ENCODE assay signal across 21 cellular contexts in the genomic region with DNA sequence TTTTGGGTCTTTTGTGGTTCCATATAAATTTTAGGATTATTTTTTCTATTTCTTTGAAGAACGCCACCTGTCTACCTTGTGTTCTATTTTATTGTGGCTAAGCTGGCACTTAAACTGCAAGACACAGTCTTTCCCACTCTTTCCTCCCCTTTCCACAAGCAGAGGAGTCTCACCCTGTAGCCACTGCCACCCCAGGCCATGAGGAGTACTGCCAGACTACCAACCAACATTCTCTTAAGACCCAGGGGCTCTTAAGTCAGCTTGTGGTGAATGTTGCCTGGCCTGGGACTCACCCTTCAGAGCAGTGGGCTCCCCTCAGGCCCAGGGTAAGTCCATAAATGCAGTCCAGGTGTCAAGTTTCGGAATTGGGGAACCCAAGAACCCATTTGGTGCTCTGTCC.
"Had no signal": no experiment of that assay in that cellular context is flagged by ENCODE, and none has a peak within 500 bp of the region (broad histone marks: within the 10 kb centered on the region; RNA-seq: fewer than 3 reads in every experiment).

No MANE protein-coding gene starts in this region.

- H3K27me3 ChIP-seq: esophagus squamous epithelium, foreskin keratinocyte, hepatocyte, neutrophil, spleen, testis, transverse colon had no signal

- H3K4me3 ChIP-seq: esophagus squamous epithelium, hepatocyte, lung, psoas muscle, spleen, testis, transverse colon had no signal

- ATAC-seq: foreskin keratinocyte; left colon; left ventricle myocardium superior; naive thymus-derived CD8-positive, alpha-beta T cell; psoas muscle; sciatic nerve; stimulated activated memory B cell treated with anti-CD40 and anti-IgM and Interleukin-4, amounts not matched to agents 10 μg/mL and 1 μg/mL and 100 μg/mL, for 72 hours had no signal

- H2AFZ ChIP-seq: hepatocyte had no signal

- DNase-seq: effector memory CD4-positive, alpha-beta T cell; esophagus squamous epithelium; foreskin keratinocyte; head of caudate nucleus; left colon; left ventricle myocardium superior; mesenchymal stem cell; naive thymus-derived CD8-positive, alpha-beta T cell; psoas muscle; retina; spleen; stimulated activated CD4-positive, alpha-beta T cell treated with anti-CD3 and anti-CD28 coated beads, Interleukin-15, amount 100 ng/mL, for 24 hours; stimulated activated CD4-positive, alpha-beta T cell treated with anti-CD3 and anti-CD28 coated beads, Interleukin-1b, Interleukin-23, amount 100 ng/mL, for 48 hours; stimulated activated CD4-positive, alpha-beta T cell treated with anti-CD3 and anti-CD28 coated beads, Interleukin-4, amount 100 ng/mL, for 24 hours; testis; transverse colon had no signal

- H3K9me3 ChIP-seq: esophagus squamous epithelium, neutrophil, psoas muscle, spleen, testis, transverse colon had no signal

- H3K4me2 ChIP-seq: hepatocyte had no signal

- H3K27ac ChIP-seq: esophagus squamous epithelium, foreskin keratinocyte, hepatocyte, neutrophil, psoas muscle, spleen, testis, transverse colon had no signal

- H3K4me1 ChIP-seq: esophagus squamous epithelium, foreskin keratinocyte, psoas muscle, spleen, testis, transverse colon had no signal

- H3K79me2 ChIP-seq: hepatocyte had no signal

- H3K36me3 ChIP-seq: esophagus squamous epithelium, neutrophil, spleen, transverse colon had no signal
